ENCODE assay signal across 14 cellular contexts in genomic region chr7:140680886-140681285, GRCh38. TPM values are rescaled to one million over a fixed set of nuclear protein-coding genes. Genes with fewer than 3 reads are reported as not detected.
DNase-seq lines count a peak whose midpoint lies in the region; ATAC-seq and TF ChIP-seq lines count a peak whose summit lies in the region.
"Had no signal": no experiment of that assay in that cellular context is flagged by ENCODE, and none has a peak within 500 bp of the region (broad histone marks: within the 10 kb centered on the region; RNA-seq: fewer than 3 reads in every experiment).

No MANE protein-coding gene starts in this region.

- in situ Hi-C loops in IMR-90 (cut with MboI; ENCODE audit: low sequenced_read_pairs): loop anchor here (10.0 kb wide), 1 partner anchor 854 kb away; no protein-coding TSS in a partner anchor

- H4K91ac ChIP-seq in IMR-90 (ENCODE audit: insufficient read depth, low read depth, low read length): no peak overlapping the region

- peak overlapping the region; percentile 50 for H2AK9ac ChIP-seq in IMR-90 (replicated peaks; ENCODE audit: low read depth, low read length, poor library complexity)

- H3K4ac ChIP-seq in IMR-90 (ENCODE audit: low read depth, low read length): no peak overlapping the region

- CTCF ChIA-PET in IMR-90 (lab: Yijun Ruan, JAX): interaction anchor here (0.6 kb wide), 1 partner anchor 303 kb away, joined by 4 read pairs; no protein-coding TSS in a partner anchor
- CTCF ChIA-PET in CD4-positive, alpha-beta memory T cell (lab: Charles Lee; ENCODE audit: partially characterized antibody): interaction anchor here (1.2 kb wide), 1 partner anchor 33 kb away, joined by 3 read pairs; no protein-coding TSS in a partner anchor

- no peaks in the 10 kb centered on the region for H3K9me3 ChIP-seq in IMR-90 (ENCODE audit: control insufficient read depth, insufficient read depth, low read length)
- no peaks in the 10 kb centered on the region for H3K9me3 ChIP-seq in CD4-positive, alpha-beta memory T cell (ENCODE audit: control insufficient read depth in 1 of 2, low read length in 2 of 2)
- H3K9me3 ChIP-seq: BLaER1 treated with 17β-estradiol and CSF1 and Interleukin-3, amounts not matched to agents 10 nM and 100 nM; Caco-2 had no signal

- no peak overlapping the region for H3K18ac ChIP-seq in IMR-90 (ENCODE audit: low read depth, low read length)

- BruUV-seq in IMR-90 (replicated peaks; lab: Mats Ljungman, UMichigan): no TSS peak

- no peak overlapping the region for H3K27ac Mint-ChIP-seq in CD4-positive, alpha-beta memory T cell
- H3K27ac Mint-ChIP-seq: B cell, HFFc6, IgD-negative memory B cell had no signal

- no peak overlapping the region for H2BK20ac ChIP-seq in IMR-90 (ENCODE audit: low read depth, low read length)

- H3K36me3 Mint-ChIP-seq in CD4-positive, alpha-beta memory T cell: peaks cover 59 to 65% of the 10 kb centered on the region in 2 donors

- H2BK120ac ChIP-seq in IMR-90 (ENCODE audit: low read depth, low read length): no peak overlapping the region

- no peak for TF ChIP-seq CTCF in IMR-90 (conservative IDR thresholded peaks at IDR 0.05; ENCODE audit: low read depth, low read length)

- no peak overlapping the region for H3K14ac ChIP-seq in IMR-90 (replicated peaks; ENCODE audit: low read depth, low read length)

- peak; percentile 66 for DNase-seq in cardiac septum (ENCODE audit: low spot score)
- no peak for DNase-seq in left ventricle myocardium superior
- DNase-seq in IMR-90: no peak
- peak; percentile 33 for DNase-seq in mesenteric fat pad (ENCODE audit: low spot score)
- DNase-seq in left lobe of liver (ENCODE audit: low spot score): no peak
- no peak for DNase-seq in CD4-positive, alpha-beta memory T cell
- DNase-seq: Caco-2, GDM1, GM23248, HFFc6 had no signal

- no peaks in the 10 kb centered on the region for H3K27me3 ChIP-seq in IMR-90 (ENCODE audit: control insufficient read depth, insufficient read depth, low read length)
- H3K27me3 ChIP-seq in CD4-positive, alpha-beta memory T cell (ENCODE audit: insufficient read depth, low read length): no peaks in the 10 kb centered on the region
- H3K27me3 ChIP-seq: BLaER1 treated with 17β-estradiol and CSF1 and Interleukin-3, amounts not matched to agents 10 nM and 100 nM had no signal

- peaks cover 0 to 18% (median 9%) of the 10 kb centered on the region in 4 donors for H3K4me1 Mint-ChIP-seq in CD4-positive, alpha-beta memory T cell

- peaks cover 0 to 3% (median 0%) of the 10 kb centered on the region in 8 donors for H3K9me3 Mint-ChIP-seq in CD4-positive, alpha-beta memory T cell
- H3K9me3 Mint-ChIP-seq: HFFc6, IgD-negative memory B cell had no signal

- H3K9me1 ChIP-seq in IMR-90 (ENCODE audit: insufficient read depth, low read length): peaks cover 4% of the 10 kb centered on the region; the same call in 1 of the 2 replicates

- H3K9ac ChIP-seq in IMR-90 (ENCODE audit: low read depth, low read length): no peak overlapping the region
- H3K9ac ChIP-seq: BLaER1 treated with 17β-estradiol and CSF1 and Interleukin-3, amounts not matched to agents 10 nM and 100 nM; GM23248 had no signal

- intact Hi-C loops in cardiac septum (cut with DNase I) (no loop called here), left ventricle myocardium superior (cut with micrococcal nuclease) (no loop called here), IMR-90 (cut with micrococcal nuclease) (no loop called here)
- intact Hi-C loops in CD4-positive, alpha-beta memory T cell (cut with micrococcal nuclease): no loop called here

- H3K27ac ChIP-seq in IMR-90 (ENCODE audit: insufficient read depth, low read length): no peak overlapping the region
- H3K27ac ChIP-seq in CD4-positive, alpha-beta memory T cell (ENCODE audit: low read depth, low read length): no peak overlapping the region
- H3K27ac ChIP-seq: BLaER1 treated with 17β-estradiol and CSF1 and Interleukin-3, amounts not matched to agents 10 nM and 100 nM; GM23248 had no signal

- H3K4me2 ChIP-seq in IMR-90 (ENCODE audit: low read depth, low read length): no peak overlapping the region
- H3K4me2 ChIP-seq: BLaER1 treated with 17β-estradiol and CSF1 and Interleukin-3, amounts not matched to agents 10 nM and 100 nM had no signal

- no peak overlapping the region for H3K23ac ChIP-seq in IMR-90 (ENCODE audit: low read depth, low read length)

- POLR2A ChIA-PET in IMR-90 (lab: Charles Lee; ENCODE audit: unreplicated experiment): no interaction called here
- POLR2A ChIA-PET in CD4-positive, alpha-beta memory T cell (lab: Charles Lee; ENCODE audit: partially characterized antibody): no interaction called here

- H2BK5ac ChIP-seq in IMR-90 (ENCODE audit: low read depth, low read length, poor library complexity, severe bottlenecking): no peak overlapping the region

- no peak overlapping the region for H4K5ac ChIP-seq in IMR-90 (ENCODE audit: low read depth, low read length)

- 94% methylated on average over 3 of the region's 7 CpGs; no CpG with 5 or more reads in 1 of the 2 experiments for WGBS in IMR-90 (ENCODE audit: extremely low coverage in 2 of 2, insufficient read length in 1 of 2), 2 experiments

- H2AK5ac ChIP-seq in IMR-90 (ENCODE audit: low read depth, low read length): no peak overlapping the region

- TF ChIP-seq RAD21 in IMR-90 (IDR thresholded peaks at IDR 0.05; ENCODE audit: low read length): no peak

- H3K4me1 ChIP-seq in IMR-90 (ENCODE audit: control insufficient read depth, insufficient read depth, low read length): no peaks in the 10 kb centered on the region
- no peaks in the 10 kb centered on the region for H3K4me1 ChIP-seq in CD4-positive, alpha-beta memory T cell (ENCODE audit: insufficient read depth, low read length)

- ATAC-seq in left ventricle myocardium superior (no peak), IMR-90 (ENCODE audit: low read depth) (no peak), left lobe of liver (no peak)
- ATAC-seq: HCT116 had no signal

- H3K36me3 ChIP-seq in IMR-90 (ENCODE audit: control insufficient read depth, insufficient read depth, low read length): peaks cover 5% of the 10 kb centered on the region
- peaks cover 14% of the 10 kb centered on the region for H3K36me3 ChIP-seq in CD4-positive, alpha-beta memory T cell (ENCODE audit: insufficient read depth, low read length)

- H4K20me1 ChIP-seq in IMR-90 (ENCODE audit: insufficient read depth, low read length): no peaks in the 10 kb centered on the region

- no peak overlapping the region for H4K8ac ChIP-seq in IMR-90 (ENCODE audit: low read depth in 2 of 2, low read length in 2 of 2)

- H3K56ac ChIP-seq in IMR-90 (ENCODE audit: extremely low read depth, insufficient read depth, low read length): no peak overlapping the region

- no peak overlapping the region for H3K4me3 ChIP-seq in IMR-90 (ENCODE audit: insufficient read depth, low read depth, low read length)
- no peak overlapping the region for H3K4me3 ChIP-seq in CD4-positive, alpha-beta memory T cell (ENCODE audit: low read length in 2 of 2)
- H3K4me3 ChIP-seq: BLaER1 treated with 17β-estradiol and CSF1 and Interleukin-3, amounts not matched to agents 10 nM and 100 nM; GM23248 had no signal

- no peaks in the 10 kb centered on the region for H3K27me3 Mint-ChIP-seq in CD4-positive, alpha-beta memory T cell
- H3K27me3 Mint-ChIP-seq: B cell, IgD-negative memory B cell had no signal

- H2BK15ac ChIP-seq in IMR-90 (ENCODE audit: low read depth, low read length): no peak overlapping the region

- H3K79me1 ChIP-seq in IMR-90 (ENCODE audit: low read depth in 1 of 2, low read length in 2 of 2): no peaks in the 10 kb centered on the region

- TF ChIP-seq POLR2A in IMR-90 (IDR thresholded peaks at IDR 0.05; ENCODE audit: low read depth, low read length): no peak

- no peak overlapping the region for H2AFZ ChIP-seq in IMR-90 (replicated peaks; ENCODE audit: low read length, poor library complexity)
- H2AFZ ChIP-seq: GM23248 had no signal

- dilution Hi-C loops in IMR-90 (cut with HindIII; ENCODE audit: low sequenced_read_pairs, unreplicated experiment): no loop called here

- H3K4me3 Mint-ChIP-seq in CD4-positive, alpha-beta memory T cell: no peak overlapping the region
- H3K4me3 Mint-ChIP-seq: B cell, HFFc6, IgD-negative memory B cell had no signal

TF ChIP-seq in IMR-90, 13 proteins besides CTCF, POLR2A, EP300 and RAD21 (continues in another document):
- TF ChIP-seq NFE2L2 (IDR thresholded peaks at IDR 0.05; ENCODE audit: low read depth, low read length) (no peak), ELK1 (IDR thresholded peaks at IDR 0.05; ENCODE audit: borderline replicate concordance, low read depth, low read length) (no peak)

RNA-seq across cellular contexts. Expression of gene ADCK2, which starts 8.1 kb away (rescaled TPM):
- total RNA-seq in cardiac septum (9.3 TPM), left ventricle myocardium superior (10.0 TPM), IMR-90 (2012; rRNA removed) (7.5 and 10.0 TPM in 2 replicates), mesenteric fat pad (13.3 TPM), left lobe of liver (11.7 TPM)
- polyA plus RNA-seq in IMR-90 (2012; rRNA removed): 6.9 and 7.1 TPM in 2 replicates
- polyA plus RNA-seq in IMR-90 (2012; cell fraction: cytosol; rRNA removed): 5.8 and 9.5 TPM in 2 replicates
- polyA plus RNA-seq in IMR-90 (2012; cell fraction: nucleus; rRNA removed; ENCODE audit: low replicate concordance): 5.3 and 5.7 TPM in 2 replicates
- total RNA-seq in CD4-positive, alpha-beta memory T cell: 10 to 100 TPM; 18.6 to 19.2 TPM
- 10 to 100 TPM; 24.9 to 36.0 TPM for polyA plus RNA-seq in CD4-positive, alpha-beta memory T cell

RNA-seq across cellular contexts. Expression of gene NDUFB2, which starts 15.6 kb away (rescaled TPM):
- total RNA-seq in cardiac septum: 505 TPM
- total RNA-seq in left ventricle myocardium superior: 726 TPM
- total RNA-seq in IMR-90 (2012; rRNA removed): 81.7 and 136 TPM in 2 replicates
- 143 and 170 TPM in 2 replicates for polyA plus RNA-seq in IMR-90 (2012; rRNA removed)
- polyA plus RNA-seq in IMR-90 (2012; cell fraction: cytosol; rRNA removed): 591 and 666 TPM in 2 replicates
- polyA plus RNA-seq in IMR-90 (2012; cell fraction: nucleus; rRNA removed; ENCODE audit: low replicate concordance): 135 and 207 TPM in 2 replicates
- total RNA-seq in mesenteric fat pad: 202 TPM
- 146 TPM for total RNA-seq in left lobe of liver
- 10 to 100 TPM; 94.4 to 98.6 TPM for total RNA-seq in CD4-positive, alpha-beta memory T cell
- polyA plus RNA-seq in CD4-positive, alpha-beta memory T cell: 100 to 1,000 TPM; 410 to 639 TPM

RNA-seq across cellular contexts. Expression of gene DENND2A, which starts 40.3 kb away (rescaled TPM):
- 7.2 TPM for total RNA-seq in cardiac septum
- 14.4 TPM for total RNA-seq in left ventricle myocardium superior
- total RNA-seq in IMR-90 (2012; rRNA removed): 7.5 and 7.8 TPM in 2 replicates
- polyA plus RNA-seq in IMR-90 (2012; rRNA removed): 7.4 and 10.3 TPM in 2 replicates
- polyA plus RNA-seq in IMR-90 (2012; cell fraction: cytosol; rRNA removed): 7.5 and 18.0 TPM in 2 replicates
- polyA plus RNA-seq in IMR-90 (2012; cell fraction: nucleus; rRNA removed; ENCODE audit: low replicate concordance): 14.9 and 25.0 TPM in 2 replicates
- total RNA-seq in mesenteric fat pad: 24.6 TPM
- 2.5 TPM for total RNA-seq in left lobe of liver
- not detected for total RNA-seq in CD4-positive, alpha-beta memory T cell
- polyA plus RNA-seq in CD4-positive, alpha-beta memory T cell: not detected
- total RNA-seq: B cell had no signal
- polyA plus RNA-seq: IgD-negative memory B cell had no signal

Comparison
In these comparisons a context has a peak if more than half of its experiments do, and no peak if none do; other contexts are left out.
1. DNase-seq: peak in cardiac septum (single experiment) and mesenteric fat pad (single experiment); none in left ventricle myocardium superior (single experiment), IMR-90 (single experiment), left lobe of liver (single experiment) and CD4-positive, alpha-beta memory T cell (0 of 5).